Comparison of ENCODE assay signal across 13 cellular contexts in genomic region chr11:17154409-17155159, GRCh38. TPM values are rescaled to one million over a fixed set of nuclear protein-coding genes. Genes with fewer than 3 reads are reported as not detected.
DNase-seq lines count a peak whose midpoint lies in the region; ATAC-seq and TF ChIP-seq lines count a peak whose summit lies in the region.
"Had no signal": no experiment of that assay in that cellular context is flagged by ENCODE, and none has a peak within 500 bp of the region (broad histone marks: within the 10 kb centered on the region; RNA-seq: fewer than 3 reads in every experiment).

No MANE protein-coding gene starts in this region.

- TF ChIP-seq POLR2A in NB4 (IDR thresholded peaks at IDR 0.05; ENCODE audit: extremely low read depth, insufficient read length), result no peak

- no peak overlapping the region for H4K8ac ChIP-seq in H9 (replicated peaks; ENCODE audit: insufficient read length, low read depth, low read length)

- H2AK5ac ChIP-seq in H9 (ENCODE audit: insufficient read length, low read length), result no peak overlapping the region

- no peak overlapping the region for H3K18ac ChIP-seq in H9 (ENCODE audit: insufficient read length, low read depth, low read length)

- no peak overlapping the region for H3K4me2 ChIP-seq in H9 (ENCODE audit: insufficient read depth, insufficient read length, low read length)

- H3K9me3 ChIP-seq in H9 (ENCODE audit: control insufficient read depth, low read depth, low read length), result no peaks in the 10 kb centered on the region
- H3K9me3 ChIP-seq: lower lobe of right lung had no signal

- H3K14ac ChIP-seq in H9 (ENCODE audit: insufficient read depth, low read length), result no peak overlapping the region

- H3K4me3 ChIP-seq in NB4 (ENCODE audit: low read depth, low read length), result no peak overlapping the region
- H3K4me3 ChIP-seq: lower lobe of right lung had no signal

- H3K27me3 ChIP-seq in H9 (ENCODE audit: insufficient read depth, low read length), result no peaks in the 10 kb centered on the region

- no peak overlapping the region for H4K91ac ChIP-seq in H9 (ENCODE audit: insufficient read length, low read depth, low read length)

- H2BK12ac ChIP-seq in H9 (ENCODE audit: insufficient read length, low read depth, low read length), result no peak overlapping the region

- no peak overlapping the region for H2AFZ ChIP-seq in H9 (ENCODE audit: low read length)

- no peaks in the 10 kb centered on the region for H3K23me2 ChIP-seq in H9 (ENCODE audit: insufficient read length, low read depth, low read length, poor library complexity, severe bottlenecking)

- peaks cover 6% of the 10 kb centered on the region; the same call in 1 of the 2 replicates for H3K79me2 ChIP-seq in H9 (ENCODE audit: insufficient read depth, low read length)

- no peak overlapping the region for H3K23ac ChIP-seq in H9 (ENCODE audit: insufficient read length, low read depth, low read length)

- no peak overlapping the region for H2BK5ac ChIP-seq in H9 (ENCODE audit: insufficient read length, low read length)

- H3K27me3 Mint-ChIP-seq in H9 (ENCODE audit: low read depth) (no peaks in the 10 kb centered on the region), memory B cell (no peaks in the 10 kb centered on the region)
- H3K27me3 Mint-ChIP-seq: activated T-cell treated with anti-CD3 and anti-CD28 coated beads, Interleukin-2, amount 50 U/mL, for 24 hours; stimulated activated naive CD8-positive, alpha-beta T cell treated with anti-CD3 and anti-CD28 coated beads, Interleukin-15, Interleukin-2, amounts not matched to agents 100 ng/mL and 50 ng/mL, for 24 hours had no signal

- no peak overlapping the region for H3K56ac ChIP-seq in H9 (ENCODE audit: insufficient read length, low read depth, low read length)

- no peaks in the 10 kb centered on the region for H3K9me3 Mint-ChIP-seq in H9
- H3K9me3 Mint-ChIP-seq in memory B cell, result no peaks in the 10 kb centered on the region
- H3K9me3 Mint-ChIP-seq: activated T-cell treated with anti-CD3 and anti-CD28 coated beads, Interleukin-2, amount 50 U/mL, for 24 hours; stimulated activated naive CD8-positive, alpha-beta T cell treated with anti-CD3 and anti-CD28 coated beads, Interleukin-15, Interleukin-2, amounts not matched to agents 100 ng/mL and 50 ng/mL, for 24 hours had no signal

- H2BK15ac ChIP-seq in H9 (ENCODE audit: low read depth, low read length), result no peak overlapping the region

- no CpG with 5 or more reads among the region's 1 CpG for WGBS in H9 (ENCODE audit: extremely low coverage, insufficient read length, low lambda C conversion rate)

- DNase-seq in H9, result no peak
- DNase-seq in NB4 (ENCODE audit: low read depth), result peak; percentile 74
- DNase-seq in memory B cell (ENCODE audit: low spot score in 2 of 2), result no peak
- DNase-seq in stimulated activated CD4-positive, alpha-beta T cell treated with anti-CD3 and anti-CD28 coated beads, Interleukin-2, amount 100 ng/mL, for 24 hours, result no peak
- DNase-seq in DMS114 treated with DMSO at 0.1 percent for 48 hours (lab: John Stamatoyannopoulos, UW; ENCODE audit: unreplicated experiment), result no peak
- DNase-seq: activated T-cell treated with anti-CD3 and anti-CD28 coated beads, Interleukin-2, amount 50 U/mL, for 24 hours; lower lobe of right lung; NCI-H2171; nucleus accumbens had no signal

- no peaks in the 10 kb centered on the region for H3K4me1 ChIP-seq in H9 (ENCODE audit: insufficient read depth, low read length)

- TF ChIP-seq CTCF in H9 (conservative IDR thresholded peaks at IDR 0.05), result no peak
- TF ChIP-seq CTCF in NB4 (IDR thresholded peaks at IDR 0.05; ENCODE audit: low read depth, low read length), result no peak

- H3K9ac ChIP-seq in H9 (ENCODE audit: extremely low read depth, insufficient read length, low read length), result no peak overlapping the region

- H3K4ac ChIP-seq in H9 (ENCODE audit: low read depth, low read length), result no peak overlapping the region

- H3K36me3 Mint-ChIP-seq in H9 (ENCODE audit: insufficient read depth in 1 of 3, low read depth in 3 of 3) (peaks cover 8 to 20% (median 16%) of the 10 kb centered on the region in 3 experiments; a peak in 6 of 7 replicates), memory B cell (peaks cover 12% of the 10 kb centered on the region)

- H3K27ac ChIP-seq in H9 (ENCODE audit: insufficient read length, low read depth, low read length), result no peak overlapping the region
- H3K27ac ChIP-seq: lower lobe of right lung, VCaP had no signal

- H3K27ac Mint-ChIP-seq in H9, result peak overlapping the region in 2 of 3 experiments; percentile 42 to 59; a peak in 1 of 7 replicates
- H3K27ac Mint-ChIP-seq in memory B cell, result peak overlapping the region; percentile 58
- H3K27ac Mint-ChIP-seq: activated T-cell treated with anti-CD3 and anti-CD28 coated beads, Interleukin-2, amount 50 U/mL, for 24 hours had no signal

- no peak overlapping the region for H3T11ph ChIP-seq in H9 (ENCODE audit: low read length)

- H2BK20ac ChIP-seq in H9 (ENCODE audit: low read depth, low read length, poor library complexity, severe bottlenecking), result no peak overlapping the region

- H3K4me1 Mint-ChIP-seq in H9, result peaks cover 11 to 12% of the 10 kb centered on the region in 2 experiments
- peaks cover 8% of the 10 kb centered on the region for H3K4me1 Mint-ChIP-seq in memory B cell

- H4K5ac ChIP-seq in H9 (ENCODE audit: insufficient read length, low read depth, low read length), result no peak overlapping the region

- H4K20me1 ChIP-seq in H9 (ENCODE audit: control insufficient read depth, insufficient read depth, insufficient read length), result no peaks in the 10 kb centered on the region

- no peak overlapping the region for H3K4me3 Mint-ChIP-seq in H9
- no peak overlapping the region for H3K4me3 Mint-ChIP-seq in memory B cell
- H3K4me3 Mint-ChIP-seq: activated T-cell treated with anti-CD3 and anti-CD28 coated beads, Interleukin-2, amount 50 U/mL, for 24 hours; stimulated activated naive CD8-positive, alpha-beta T cell treated with anti-CD3 and anti-CD28 coated beads, Interleukin-15, Interleukin-2, amounts not matched to agents 100 ng/mL and 50 ng/mL, for 24 hours had no signal

- ATAC-seq in GM18861 (IDR thresholded peaks at IDR 0.05; ENCODE audit: unreplicated experiment), result peak; percentile 46
- no peak for ATAC-seq in memory B cell (ENCODE audit: low read depth)
- no peak for ATAC-seq in GM21619 (IDR thresholded peaks at IDR 0.05; ENCODE audit: unreplicated experiment)
- ATAC-seq: lower lobe of right lung had no signal

- no peak overlapping the region for H2BK120ac ChIP-seq in H9 (ENCODE audit: low read depth, low read length, poor library complexity, severe bottlenecking)

- H3K79me1 ChIP-seq in H9 (ENCODE audit: insufficient read depth, low read depth, low read length, poor library complexity, severe bottlenecking), result peaks cover 6% of the 10 kb centered on the region

RNA-seq across cellular contexts. Expression of gene PIK3C2A, which starts 53.2 kb away (rescaled TPM):
- total RNA-seq in H9 (2021), result 75.8 and 82.6 TPM in 2 replicates
